ENCODE assay signal across 25 cellular contexts in the genomic region with DNA sequence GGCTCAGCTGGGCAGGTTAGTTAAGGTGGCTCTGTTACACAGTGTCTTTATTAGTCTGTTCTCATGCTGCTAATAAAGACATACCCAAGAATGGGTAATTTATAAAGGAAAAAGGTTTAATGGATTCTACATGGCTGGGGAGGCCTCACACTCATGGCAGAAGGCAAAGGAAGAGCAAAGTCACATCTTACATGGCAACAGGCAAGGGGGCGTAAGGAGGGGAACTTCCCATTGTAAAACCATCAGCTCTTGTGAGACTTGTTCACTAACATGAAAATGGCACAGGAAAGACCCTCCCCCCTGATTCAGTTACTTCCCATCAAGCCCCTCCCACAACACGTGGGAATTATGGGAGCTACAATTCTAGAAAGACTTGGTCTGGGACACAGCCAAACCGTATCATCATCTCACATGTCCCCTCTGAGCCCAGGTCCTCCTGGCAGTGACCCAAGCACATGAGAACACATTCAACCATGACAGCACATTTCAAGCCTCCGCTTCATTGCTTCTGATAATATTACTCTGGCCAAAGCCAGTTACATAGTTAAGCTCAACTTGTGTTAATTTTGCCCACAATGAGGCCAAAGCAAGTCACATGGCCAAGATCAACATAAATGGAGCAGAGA.
A peak's percentile ranks its signal among the peaks of the same experiment; 100 is the strongest.
DNase-seq lines count a peak whose midpoint lies in the region; ATAC-seq, FAIRE-seq and TF ChIP-seq lines count a peak whose summit lies in the region.
"Had no signal": no experiment of that assay in that cellular context is flagged by ENCODE, and none has a peak within 500 bp of the region (broad histone marks: within the 10 kb centered on the region; RNA-seq: fewer than 3 reads in every experiment).

No MANE protein-coding gene starts in this region.

- H3K4me3 ChIP-seq in A673 (ENCODE audit: low read depth, low read length, poor library complexity, severe bottlenecking), result no peak overlapping the region
- H3K4me3 ChIP-seq: SJSA1 had no signal

- no peak for TF ChIP-seq CTCF in A673 (conservative IDR thresholded peaks at IDR 0.05; ENCODE audit: low read depth, low read length)

- POLR2A ChIA-PET in A673 (lab: Charles Lee; ENCODE audit: low non-redundant PET), result interaction anchor here (0.6 kb wide), 1 partner anchor 11 kb away, joined by 3 read pairs; no protein-coding TSS in a partner anchor

- H3K27ac ChIP-seq in A673 (ENCODE audit: low read depth, low read length, poor library complexity, severe bottlenecking), result no peak overlapping the region
- H3K27ac ChIP-seq: 22Rv1, SJSA1 had no signal

- DNase-seq in DMS 273 (lab: John Stamatoyannopoulos, UW; ENCODE audit: unreplicated experiment), result peak; percentile 30
- DNase-seq in DMS 273 treated with DMSO at 0.1 percent for 48 hours (lab: John Stamatoyannopoulos, UW), result no peak
- peak; percentile 12 for DNase-seq in A673 (ENCODE audit: low spot score)
- peak; percentile 80 to 91 for DNase-seq in NCI-H446 (lab: John Stamatoyannopoulos, UW)
- DNase-seq in glomerular visceral epithelial cell (ENCODE audit: extremely low spot score), result peak; percentile 49
- DNase-seq in H54 (ENCODE audit: insufficient read length, low spot score), result no peak
- DNase-seq in NCI-H2227 (lab: John Stamatoyannopoulos, UW; ENCODE audit: unreplicated experiment), result no peak
- DNase-seq: ACHN; DMS79 treated with DMSO at 0.1 percent for 48 hours; GF-D8; H7; Karpas-422; MV-4-11; NCI-H1694; NCI-H2081 treated with DMSO at 0.1 percent for 48 hours; NCI-H526 treated with DMSO at 0.1 percent for 48 hours; NK-92 treated with Interleukin-12 subunit alpha and Interleukin-12 subunit beta, amount 100 ng/mL, for 24 hours; PC-3; T-helper 2 cell had no signal

- H3K4me1 ChIP-seq in A673 (ENCODE audit: insufficient read depth, low read length, poor library complexity, severe bottlenecking), result no peaks in the 10 kb centered on the region
- H3K4me1 ChIP-seq: SJSA1 had no signal

- no peaks in the 10 kb centered on the region for H3K36me3 ChIP-seq in A673 (ENCODE audit: insufficient read depth, low read length, poor library complexity, severe bottlenecking)
- H3K36me3 ChIP-seq: SJSA1 had no signal

- no peaks in the 10 kb centered on the region for H3K27me3 ChIP-seq in A673 (replicated peaks; ENCODE audit: insufficient read depth, low read depth, low read length, poor library complexity)
- H3K27me3 ChIP-seq: SJSA1 had no signal

- no peak for TF ChIP-seq POLR2A in H54 (IDR thresholded peaks at IDR 0.05; ENCODE audit: low read depth, low read length)

- no peaks in the 10 kb centered on the region for H3K9me3 ChIP-seq in A673 (ENCODE audit: low read depth, low read length, poor library complexity, severe bottlenecking)
- H3K9me3 ChIP-seq: SJSA1 had no signal

- no TSS peak for BruUV-seq in A673 (replicated peaks; lab: Mats Ljungman, UMichigan)

- CTCF ChIA-PET in A673 (lab: Charles Lee), result no interaction called here

- FAIRE-seq in H54 (lab: Jason Lieb, UNC), result no peak
- FAIRE-seq: D721Med, GM12892 had no signal

- ATAC-seq in GM21576 (IDR thresholded peaks at IDR 0.05; ENCODE audit: unreplicated experiment), result no peak
- ATAC-seq: PC-3, Right ventricle myocardium inferior had no signal

- intact Hi-C loops in A673 (cut with micrococcal nuclease; ENCODE audit: unreplicated experiment), result no loop called here

Comparison
In these comparisons a context has a peak if more than half of its experiments do, and no peak if none do; other contexts are left out.
1. DNase-seq: peak in DMS 273 (single experiment), A673 (single experiment), NCI-H446 (2 of 2) and glomerular visceral epithelial cell (single experiment); none in DMS 273 treated with DMSO at 0.1 percent for 48 hours (single experiment), H54 (single experiment) and NCI-H2227 (single experiment).